Comparison of ENCODE assay signal across 7 cellular contexts in genomic region chr11:46381046-46381835, GRCh38. TPM values are rescaled to one million over a fixed set of nuclear protein-coding genes. Genes with fewer than 3 reads are reported as not detected.
DNase-seq lines count a peak whose midpoint lies in the region; ATAC-seq, FAIRE-seq and TF ChIP-seq lines count a peak whose summit lies in the region.

MDK (plus strand) TSS chr11:46381669; CDS start chr11:46382058, 389 bp downstream.

- no peak for DNase-seq in GM12865 (ENCODE audit: low read depth)
- DNase-seq in NB4 (ENCODE audit: low read depth) = peak; percentile 16
- no peak for DNase-seq in brain microvascular endothelial cell
- peak; percentile 83 for DNase-seq in kidney
- DNase-seq in stimulated activated naive B cell treated with anti-CD40 and anti-IgM and Interleukin-4, amounts not matched to agents 10 μg/mL and 1 μg/mL and 100 μg/mL, for 72 hours = no peak
- DNase-seq in NCI-H510A (lab: John Stamatoyannopoulos, UW) = no peak

- TF ChIP-seq POLR2A in NB4 (IDR thresholded peaks at IDR 0.05; ENCODE audit: extremely low read depth, insufficient read length) = no peak

- H3K36me3 ChIP-seq in brain microvascular endothelial cell (replicated peaks) (peaks cover 13% of the 10 kb centered on the region), kidney (ENCODE audit: control insufficient read depth in 1 of 2, insufficient read depth in 2 of 2, low read length in 2 of 2) (peaks cover 0 to 5% of the 10 kb centered on the region in 2 donors)

- TF ChIP-seq CTCF in GM12865 (IDR thresholded peaks at IDR 0.05; ENCODE audit: insufficient read depth, low read depth, low read length, missing control alignments) (no peak), NB4 (IDR thresholded peaks at IDR 0.05; ENCODE audit: low read depth, low read length) (no peak), brain microvascular endothelial cell (IDR thresholded peaks at IDR 0.05; ENCODE audit: low read depth, low read length, missing control alignments) (no peak), kidney (IDR thresholded peaks at IDR 0.05; ENCODE audit: borderline replicate concordance, extremely low read depth, insufficient read depth) (no peak)

- H3K27me3 ChIP-seq in brain microvascular endothelial cell (replicated peaks) = no peaks in the 10 kb centered on the region

- H3K9me3 ChIP-seq in kidney (ENCODE audit: control insufficient read depth in 1 of 2, low read length in 2 of 2) = no peaks in the 10 kb centered on the region

- intact Hi-C loops in kidney (cut with DNase I) = loop anchor here (10.0 kb wide), 1 partner anchor 154 kb away; no protein-coding TSS in a partner anchor

- peak within 1 kb of the TSS in 1 of 2 donors; percentile 61 for H3K9ac ChIP-seq in kidney (ENCODE audit: low read length in 2 of 2)

- H3K4me3 ChIP-seq in GM12865 (ENCODE audit: low read depth, low read length) (peak within 1 kb of the TSS; percentile 68), NB4 (ENCODE audit: low read depth, low read length) (peak within 1 kb of the TSS; percentile 25), brain microvascular endothelial cell (ENCODE audit: low read depth, low read length) (peak within 1 kb of the TSS; percentile 60), kidney (ENCODE audit: low read length in 2 of 2) (peak within 1 kb of the TSS; percentile 61)

- H3K4me3 Mint-ChIP-seq in stimulated activated naive B cell treated with anti-CD40 and anti-IgM and Interleukin-4, amounts not matched to agents 10 μg/mL and 1 μg/mL and 100 μg/mL, for 72 hours = peak within 1 kb of the TSS; percentile 77 to 81

- H3K9me3 Mint-ChIP-seq in stimulated activated naive B cell treated with anti-CD40 and anti-IgM and Interleukin-4, amounts not matched to agents 10 μg/mL and 1 μg/mL and 100 μg/mL, for 72 hours = no peaks in the 10 kb centered on the region

- H3K4me1 ChIP-seq in kidney (ENCODE audit: control insufficient read depth in 1 of 2, insufficient read depth in 1 of 2, low read depth in 1 of 2, low read length in 2 of 2) = peaks cover 4 to 8% of the 10 kb centered on the region in 2 donors

- H3K27ac ChIP-seq in brain microvascular endothelial cell = peak within 1 kb of the TSS; percentile 50
- peak within 1 kb of the TSS; percentile 32 to 52 for H3K27ac ChIP-seq in kidney (ENCODE audit: low read depth in 2 of 2, low read length in 2 of 2)

- H3K27me3 Mint-ChIP-seq in stimulated activated naive B cell treated with anti-CD40 and anti-IgM and Interleukin-4, amounts not matched to agents 10 μg/mL and 1 μg/mL and 100 μg/mL, for 72 hours = peaks cover 34 to 39% of the 10 kb centered on the region in 2 donors

- H3K27ac Mint-ChIP-seq in stimulated activated naive B cell treated with anti-CD40 and anti-IgM and Interleukin-4, amounts not matched to agents 10 μg/mL and 1 μg/mL and 100 μg/mL, for 72 hours = peak within 1 kb of the TSS; percentile 56

- peaks cover 8 to 23% of the 10 kb centered on the region in 2 donors for H3K4me1 Mint-ChIP-seq in stimulated activated naive B cell treated with anti-CD40 and anti-IgM and Interleukin-4, amounts not matched to agents 10 μg/mL and 1 μg/mL and 100 μg/mL, for 72 hours

- in situ Hi-C loops in brain microvascular endothelial cell (cut with HindIII; ENCODE audit: low pct_ligation_motif_present, low sequenced_read_pairs) = no loop called here

- peak; percentile 44 to 53 for ATAC-seq in stimulated activated naive B cell treated with anti-CD40 and anti-IgM and Interleukin-4, amounts not matched to agents 10 μg/mL and 1 μg/mL and 100 μg/mL, for 72 hours (replicated peaks)
- no peak for ATAC-seq in GM18861 (IDR thresholded peaks at IDR 0.05; ENCODE audit: unreplicated experiment)

- peaks cover 17 to 24% of the 10 kb centered on the region in 2 donors for H3K36me3 Mint-ChIP-seq in stimulated activated naive B cell treated with anti-CD40 and anti-IgM and Interleukin-4, amounts not matched to agents 10 μg/mL and 1 μg/mL and 100 μg/mL, for 72 hours

- no peak for FAIRE-seq in kidney (lab: Jason Lieb, UNC)

RNA-seq across cellular contexts. Expression of gene MDK, which starts in this region (rescaled TPM):
- total RNA-seq in kidney = 38.3 TPM
- 26.3 TPM for polyA plus RNA-seq in kidney (ENCODE audit: insufficient read depth, low read depth, low replicate concordance)

Comparison
In these comparisons a context has a peak if more than half of its experiments do, and no peak if none do; other contexts are left out.
1. DNase-seq: peak in NB4 (single experiment) and kidney (single experiment); none in GM12865 (single experiment), brain microvascular endothelial cell (single experiment), stimulated activated naive B cell treated with anti-CD40 and anti-IgM and Interleukin-4, amounts not matched to agents 10 μg/mL and 1 μg/mL and 100 μg/mL, for 72 hours (single experiment) and NCI-H510A (single experiment).
2. Peak in every context shown above with its lines, with median percentiles within 50 percentile points of each other: H3K4me3 ChIP-seq.